In the genomic region with DNA sequence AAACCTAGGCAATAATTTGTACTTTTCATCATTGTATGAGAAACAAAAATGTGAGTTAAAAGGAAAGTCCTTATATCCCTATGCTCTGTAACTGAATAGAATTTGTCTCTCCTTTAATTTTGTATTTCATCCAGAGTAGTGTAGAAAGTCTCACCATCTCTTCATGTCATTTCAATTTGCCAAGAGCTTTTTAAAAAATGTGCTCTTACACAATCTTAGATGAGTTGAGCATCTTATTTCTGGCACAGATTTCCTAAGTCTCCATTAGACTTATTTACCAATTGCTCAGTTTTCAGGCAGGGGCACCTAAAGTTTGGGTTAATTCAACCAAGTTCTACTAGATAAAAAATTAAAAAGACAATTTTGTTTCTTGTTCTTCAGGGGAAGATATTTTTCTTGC, we compare ENCODE assay signal across 22 cellular contexts.
"Had no signal": no experiment of that assay in that cellular context is flagged by ENCODE, and none has a peak within 500 bp of the region (broad histone marks: within the 10 kb centered on the region; RNA-seq: fewer than 3 reads in every experiment).

No MANE protein-coding gene starts in this region.

- H3K4me1 ChIP-seq: psoas muscle, testis, tibial nerve, upper lobe of right lung, vagina had no signal

- H3K36me3 ChIP-seq: esophagus muscularis mucosa, tibial nerve, upper lobe of right lung, vagina had no signal

- H3K79me2 ChIP-seq: parathyroid adenoma had no signal

- H3K9ac ChIP-seq: parathyroid adenoma had no signal

- H3K27ac ChIP-seq: epithelial cell of prostate, esophagus muscularis mucosa, parathyroid adenoma, psoas muscle, skin epidermis, testis, tibial nerve, upper lobe of right lung, vagina had no signal

- H2AFZ ChIP-seq: parathyroid adenoma had no signal

- H3K9me3 ChIP-seq: psoas muscle, testis, tibial nerve, upper lobe of right lung, vagina had no signal

- H3K4me3 ChIP-seq: esophagus muscularis mucosa, lung, psoas muscle, skin epidermis, testis, tibial nerve, upper lobe of right lung, vagina had no signal

- DNase-seq: effector memory CD8-positive, alpha-beta T cell; foreskin fibroblast; immature natural killer cell; left colon; left ventricle myocardium superior; mesenchymal stem cell; midbrain; occipital lobe; psoas muscle; stimulated activated CD4-positive, alpha-beta T cell treated with anti-CD3 and anti-CD28 coated beads, Interleukin-2, amount 100 ng/mL, for 24 hours; stimulated activated CD4-positive, alpha-beta T cell treated with anti-CD3 and anti-CD28 coated beads, Interleukin-4, amount 100 ng/mL, for 4 hours; stimulated activated naive B cell treated with anti-CD40 and anti-IgM and Interleukin-4, amounts not matched to agents 10 μg/mL and 1 μg/mL and 100 μg/mL, for 72 hours; stimulated activated naive CD8-positive, alpha-beta T cell treated with anti-CD3 and anti-CD28 coated beads, Interleukin-15, amount 100 ng/mL, for 72 hours; testis; upper lobe of right lung had no signal

- H3K27me3 ChIP-seq: esophagus muscularis mucosa, testis, tibial nerve, upper lobe of right lung, vagina had no signal
